8 cellular contexts compared by ENCODE assay signal in the genomic region with DNA sequence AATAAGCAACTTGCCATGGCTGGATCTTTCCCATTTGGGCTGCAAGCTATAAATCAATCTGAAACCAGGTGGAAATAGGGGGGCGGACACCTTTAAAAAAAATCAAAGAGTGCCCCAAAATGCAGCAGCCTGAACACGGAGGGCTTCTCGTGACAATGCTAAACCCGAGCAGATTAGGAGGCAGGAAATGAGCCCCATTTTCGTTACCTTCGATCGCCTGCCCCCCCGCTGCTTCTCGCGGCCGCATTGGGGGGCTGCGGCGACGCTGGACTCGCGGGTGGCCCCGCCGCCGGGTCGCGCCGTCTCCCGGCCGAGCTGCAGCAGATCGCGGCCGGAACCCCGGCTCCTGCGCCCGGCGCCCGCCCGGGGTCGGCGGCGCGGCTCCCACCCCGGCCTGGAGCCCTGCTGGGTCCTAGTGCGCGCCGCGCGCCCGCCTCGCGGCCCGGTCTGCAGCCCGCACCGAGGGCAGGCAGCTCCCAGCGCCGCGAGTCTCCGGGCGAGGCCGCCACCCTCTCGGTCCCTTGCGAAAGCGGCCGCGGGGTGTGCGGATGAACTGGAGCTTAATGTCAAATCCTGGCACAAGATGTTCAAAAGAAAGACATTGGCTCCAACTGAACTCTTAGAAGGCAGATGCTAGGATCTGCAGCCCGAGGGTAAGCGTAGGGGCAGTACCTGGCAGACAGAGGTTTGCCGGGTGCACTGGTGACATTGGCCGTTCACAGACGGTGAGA.
DNase-seq lines count a peak whose midpoint lies in the region; ATAC-seq, FAIRE-seq and TF ChIP-seq lines count a peak whose summit lies in the region.

No MANE protein-coding gene starts in this region.

- TF ChIP-seq CTCF in pancreas (IDR thresholded peaks at IDR 0.05) (no peak), uterus (IDR thresholded peaks at IDR 0.05) (peak in 2 of 4 experiments; percentile 7 to 13)

- H3K4me3 Mint-ChIP-seq in activated naive CD8-positive, alpha-beta T cell treated with anti-CD3 and anti-CD28 coated beads for 36 hours = peak overlapping the region; percentile 85

- H3K9me3 Mint-ChIP-seq in activated naive CD8-positive, alpha-beta T cell treated with anti-CD3 and anti-CD28 coated beads for 36 hours = no peaks in the 10 kb centered on the region

- H3K27me3 Mint-ChIP-seq in activated naive CD8-positive, alpha-beta T cell treated with anti-CD3 and anti-CD28 coated beads for 36 hours = no peaks in the 10 kb centered on the region

- peak overlapping the region; percentile 84 for H3K9ac ChIP-seq in SK-N-MC (ENCODE audit: insufficient read length)

- peaks cover 67% of the 10 kb centered on the region for H3K4me1 Mint-ChIP-seq in activated naive CD8-positive, alpha-beta T cell treated with anti-CD3 and anti-CD28 coated beads for 36 hours

- peak overlapping the region; percentile 12; the same call in 1 of the 2 replicates for H3K27ac ChIP-seq in SK-N-MC
- H3K27ac ChIP-seq in pancreas = peak overlapping the region; percentile 61 to 83 (median 66)
- H3K27ac ChIP-seq in uterus = peak overlapping the region; percentile 56 to 81

- peaks cover 6% of the 10 kb centered on the region for H3K36me3 Mint-ChIP-seq in activated naive CD8-positive, alpha-beta T cell treated with anti-CD3 and anti-CD28 coated beads for 36 hours

- H3K4me1 ChIP-seq in pancreas (peaks cover 0 to 30% (median 6%) of the 10 kb centered on the region in 3 donors), uterus (no peaks in the 10 kb centered on the region)

- H3K9me3 ChIP-seq in SK-N-MC (ENCODE audit: low read depth, low read length) (no peaks in the 10 kb centered on the region), pancreas (no peaks in the 10 kb centered on the region), uterus (no peaks in the 10 kb centered on the region)

- no peaks in the 10 kb centered on the region for H3K36me3 ChIP-seq in SK-N-MC (ENCODE audit: insufficient read depth, low read length)
- no peaks in the 10 kb centered on the region for H3K36me3 ChIP-seq in pancreas
- H3K36me3 ChIP-seq in uterus = no peaks in the 10 kb centered on the region

- intact Hi-C loops in cardiac septum (cut with DNase I) (loop anchor here (2.0 to 10.0 kb wide), 4 partner anchors 38 to 314 kb away; a partner anchor contains a TSS), pancreas (cut with DNase I) (no loop called here), uterus (cut with DNase I; ENCODE audit: low total_unique reads) (loop anchor here (10.0 kb wide), 1 partner anchor 184 kb away; no protein-coding TSS in a partner anchor)

- H3K4me3 ChIP-seq in SK-N-MC = peak overlapping the region; percentile 88
- peak overlapping the region; percentile 42 to 79 (median 60) for H3K4me3 ChIP-seq in pancreas
- peak overlapping the region; percentile 53 to 61 for H3K4me3 ChIP-seq in uterus

- no peak for FAIRE-seq in pancreas (lab: Jason Lieb, UNC)

- H3K27ac Mint-ChIP-seq in activated naive CD8-positive, alpha-beta T cell treated with anti-CD3 and anti-CD28 coated beads for 36 hours = peak overlapping the region; percentile 91

- no peaks in the 10 kb centered on the region for H3K27me3 ChIP-seq in pancreas
- no peaks in the 10 kb centered on the region for H3K27me3 ChIP-seq in uterus

- WGBS in pancreas, 2 donors = 0% methylated on average over 66 of the region's 66 CpGs

- DNase-seq in ELR (ENCODE audit: low read depth) (peak; percentile 64), KG1 (lab: John Stamatoyannopoulos, UW) (peak; percentile 81), SK-N-MC (ENCODE audit: low read depth, low spot score) (no peak), cardiac septum (ENCODE audit: low spot score) (peak; percentile 89), pancreas (peak; percentile 65 to 91 (median 76)), uterus (peak; percentile 24 to 59)
- peak; percentile 78 for DNase-seq in activated naive CD8-positive, alpha-beta T cell treated with anti-CD3 and anti-CD28 coated beads for 36 hours

- TF ChIP-seq POLR2A in uterus (IDR thresholded peaks at IDR 0.05) = peak in 1 of 2 donors; percentile 41

- ATAC-seq in GM21717 (IDR thresholded peaks at IDR 0.05; ENCODE audit: unreplicated experiment) (peak; percentile 73), pancreas (peak; percentile 82 to 93 (median 88))

Comparison
In these comparisons a context has a peak if more than half of its experiments do, and no peak if none do; other contexts are left out.
1. H3K27ac ChIP-seq: peak in every context shown above with its lines; median percentile 68 in uterus; 66 in pancreas; 12 in SK-N-MC.
2. intact Hi-C loops: an anchor here in cardiac septum (2.0 to 10.0 kb wide) and uterus (10.0 kb wide); none called in pancreas.